In the genomic region with DNA sequence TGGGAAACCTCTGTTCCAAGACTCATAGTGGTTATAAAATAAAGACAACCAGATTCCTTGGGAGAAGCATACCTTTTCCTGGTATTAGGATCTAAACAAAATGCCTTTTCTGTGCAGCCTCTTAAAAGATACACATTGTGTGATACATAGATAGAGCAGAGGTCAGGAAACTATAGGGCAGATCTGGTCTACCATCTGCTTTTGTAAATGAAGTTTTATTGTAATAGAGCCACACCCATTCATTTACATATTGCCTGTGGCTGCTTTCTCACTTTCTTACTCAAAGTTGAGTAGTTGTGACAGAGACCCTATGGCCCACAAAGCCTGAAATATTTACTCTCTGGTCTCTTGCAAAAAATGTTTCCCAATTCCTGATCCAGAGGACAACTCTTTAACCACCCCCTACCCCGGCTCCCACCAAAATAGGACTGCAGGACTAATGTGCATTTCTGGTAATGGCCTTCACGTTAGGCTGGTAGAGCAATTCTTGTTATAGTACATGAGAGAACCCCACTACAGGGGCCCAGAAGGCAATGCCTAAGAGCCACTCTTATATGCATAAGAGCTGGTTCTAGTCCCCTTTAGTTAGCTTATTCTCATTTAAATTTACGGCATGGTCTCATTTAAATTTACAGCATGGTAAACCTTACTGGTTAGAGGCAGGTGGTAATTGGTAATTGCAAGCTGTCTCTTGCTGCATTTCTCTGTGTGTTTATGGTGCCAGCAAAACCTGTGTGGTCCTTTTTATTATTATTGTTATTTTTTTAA, we compare ENCODE assay signal across 17 cellular contexts.
A peak's percentile ranks its signal among the peaks of the same experiment; 100 is the strongest.
DNase-seq lines count a peak whose midpoint lies in the region; ATAC-seq, FAIRE-seq and TF ChIP-seq lines count a peak whose summit lies in the region.
"Had no signal": no experiment of that assay in that cellular context is flagged by ENCODE, and none has a peak within 500 bp of the region (broad histone marks: within the 10 kb centered on the region; RNA-seq: fewer than 3 reads in every experiment).

No MANE protein-coding gene starts in this region.

- no peak overlapping the region for H2AFZ ChIP-seq in GM23338
- no peak overlapping the region; the same call in 1 of the 2 replicates for H2AFZ ChIP-seq in K562 (ENCODE audit: low read depth, low read length)

- peaks cover 30% of the 10 kb centered on the region for H3K4me1 Mint-ChIP-seq in GM23338
- no peaks in the 10 kb centered on the region for H3K4me1 Mint-ChIP-seq in stimulated activated effector memory CD8-positive, alpha-beta T cell treated with anti-CD3 and anti-CD28 coated beads, Interleukin-12 subunit alpha, Interleukin-12 subunit beta, amount 100 ng/mL, for 72 hours
- H3K4me1 Mint-ChIP-seq in T-helper 2 cell treated with Interferon-gamma antibody and Interleukin-4, amounts not matched to agents 5 μg/mL and 100 μg/mL, for 36 hours (ENCODE audit: low read depth), result peaks cover 6% of the 10 kb centered on the region
- H3K4me1 Mint-ChIP-seq: T-cell had no signal

- TF ChIP-seq EP300 in K562 (IDR thresholded peaks at IDR 0.05; ENCODE audit: low read length), result no peak

- H3K4me2 ChIP-seq in GM23338 (peak overlapping the region; percentile 68), K562 (ENCODE audit: insufficient read depth, low read length) (peak overlapping the region; percentile 27)

- intact Hi-C loops in K562 (cut with micrococcal nuclease), result no loop called here

- H3K9me3 Mint-ChIP-seq in GM23338, result no peaks in the 10 kb centered on the region
- no peaks in the 10 kb centered on the region for H3K9me3 Mint-ChIP-seq in stimulated activated effector memory CD8-positive, alpha-beta T cell treated with anti-CD3 and anti-CD28 coated beads, Interleukin-12 subunit alpha, Interleukin-12 subunit beta, amount 100 ng/mL, for 72 hours
- no peaks in the 10 kb centered on the region for H3K9me3 Mint-ChIP-seq in T-helper 2 cell treated with Interferon-gamma antibody and Interleukin-4, amounts not matched to agents 5 μg/mL and 100 μg/mL, for 36 hours
- H3K9me3 Mint-ChIP-seq: CD14-positive monocyte, T-cell had no signal

- H3K9me3 ChIP-seq in K562 (replicated peaks; ENCODE audit: control insufficient read depth, insufficient read depth, low read depth, low read length) (no peaks in the 10 kb centered on the region), iPS-20b (ENCODE audit: insufficient read depth, low read depth, low read length) (no peaks in the 10 kb centered on the region)
- H3K9me3 ChIP-seq: Caco-2 had no signal

- CTCF ChIA-PET in K562 (lab: Yijun Ruan, JAX; ENCODE audit: low intra/inter-chr PET ratio), result interaction anchor here (0.6 kb wide), 1 partner anchor 82 kb away, joined by 4 read pairs; no protein-coding TSS in a partner anchor

- 76% methylated on average over 3 of the region's 3 CpGs for WGBS in K562 (ENCODE audit: insufficient coverage, low coverage, missing lambda C conversion rate)

- H3K9me1 ChIP-seq in K562 (ENCODE audit: control insufficient read depth, insufficient read depth, low read length), result no peaks in the 10 kb centered on the region

- H3K4me1 ChIP-seq in GM23338 (ENCODE audit: insufficient read depth), result peaks cover 33% of the 10 kb centered on the region
- H3K4me1 ChIP-seq in K562 (replicated peaks in 1 of 2; ENCODE audit: control insufficient read depth in 2 of 2, insufficient read depth in 2 of 2, low read length in 2 of 2), result peaks cover 0 to 19% of the 10 kb centered on the region in 2 experiments; a peak in 3 of 5 replicates
- peaks cover 17% of the 10 kb centered on the region for H3K4me1 ChIP-seq in iPS-20b (ENCODE audit: insufficient read depth, low read length)
- H3K4me1 ChIP-seq: Caco-2 had no signal

- in situ Hi-C loops in K562 (cut with MboI), result no loop called here

- H3K27ac ChIP-seq in GM23338 (ENCODE audit: low read depth) (peak overlapping the region; percentile 72), K562 (ENCODE audit: extremely low read depth, low read depth, low read length) (peak overlapping the region; percentile 57; the same call in 2 of the 3 replicates), iPS-20b (ENCODE audit: low read length) (no peak overlapping the region)

- H3F3A ChIP-seq in GM23338 (replicated peaks; ENCODE audit: low read depth), result peaks cover 16% of the 10 kb centered on the region

- no peak for TF ChIP-seq POLR2A in K562 (conservative IDR thresholded peaks at IDR 0.05)

- TF ChIP-seq CTCF in GM23338 (conservative IDR thresholded peaks at IDR 0.05; ENCODE audit: low read depth in 2 of 2) (no peak), K562 (IDR thresholded peaks at IDR 0.05 in 2 of 3, conservative IDR thresholded peaks at IDR 0.05 in 1 of 3; ENCODE audit: insufficient read depth in 2 of 3, low read depth in 1 of 3, low read length in 3 of 3) (no peak), GM20000 (IDR thresholded peaks at IDR 0.05; ENCODE audit: extremely low read depth, missing control alignments) (no peak)

- H3K9me2 ChIP-seq in GM23338 (ENCODE audit: insufficient read depth), result no peaks in the 10 kb centered on the region

- H3K27me3 ChIP-seq in GM23338 (ENCODE audit: insufficient read depth) (no peaks in the 10 kb centered on the region), K562 (ENCODE audit: control insufficient read depth in 2 of 2, insufficient read depth in 2 of 2, low read length in 2 of 2) (no peaks in the 10 kb centered on the region), iPS-20b (ENCODE audit: insufficient read depth, low read length) (no peaks in the 10 kb centered on the region)

- H3K79me2 ChIP-seq in GM23338 (replicated peaks; ENCODE audit: insufficient read depth), result no peaks in the 10 kb centered on the region
- no peaks in the 10 kb centered on the region for H3K79me2 ChIP-seq in K562 (ENCODE audit: control insufficient read depth, insufficient read depth, low read length)

- TF ChIP-seq RAD21 in K562 (CRISPR knock-in tag; conservative IDR thresholded peaks at IDR 0.05 in 1 of 2, IDR thresholded peaks at IDR 0.05 in 1 of 2), result no peak

- H3K9ac ChIP-seq in K562 (ENCODE audit: insufficient read depth in 1 of 2, low read depth in 2 of 2, low read length in 2 of 2) (peak overlapping the region in 1 of 2 experiments; percentile 34; a peak in 2 of 4 replicates), iPS-20b (ENCODE audit: low read depth, low read length) (no peak overlapping the region; the same call in 1 of the 2 replicates)

- DNase-seq in GM23338 (ENCODE audit: low spot score) (peak; percentile 50), OCI-M1 (lab: John Stamatoyannopoulos, UW) (peak; percentile 46), K562 (ENCODE audit: extremely low read depth in 1 of 4, low spot score in 3 of 4) (peak; percentile 20 to 41 (median 36)), GM20000 (ENCODE audit: low spot score) (no peak), COLO668 (lab: John Stamatoyannopoulos, UW; ENCODE audit: unreplicated experiment) (no peak)
- DNase-seq in stimulated activated effector memory CD8-positive, alpha-beta T cell treated with anti-CD3 and anti-CD28 coated beads, Interleukin-12 subunit alpha, Interleukin-12 subunit beta, amount 100 ng/mL, for 72 hours (ENCODE audit: low spot score in 2 of 2), result no peak
- DNase-seq in T-helper 2 cell treated with Interferon-gamma antibody and Interleukin-4, amounts not matched to agents 5 μg/mL and 100 μg/mL, for 36 hours (ENCODE audit: low spot score), result no peak
- DNase-seq: Caco-2, Kasumi-1, NCI-H1105 treated with DMSO at 0.1 percent for 48 hours, NCI-H187, NCI-H748 treated with DMSO at 0.1 percent for 48 hours, T-cell had no signal

- H3K27me3 Mint-ChIP-seq in GM23338 (ENCODE audit: insufficient read depth, low read depth, poor library complexity), result peaks cover 5% of the 10 kb centered on the region
- H3K27me3 Mint-ChIP-seq in T-helper 2 cell treated with Interferon-gamma antibody and Interleukin-4, amounts not matched to agents 5 μg/mL and 100 μg/mL, for 36 hours (ENCODE audit: low read depth), result no peaks in the 10 kb centered on the region
- H3K27me3 Mint-ChIP-seq: T-cell had no signal

- BruUV-seq in K562 (replicated peaks; lab: Mats Ljungman, UMichigan), result no TSS peak

- no peaks in the 10 kb centered on the region for H4K20me1 ChIP-seq in GM23338 (replicated peaks; ENCODE audit: insufficient read depth)
- H4K20me1 ChIP-seq in K562 (replicated peaks; ENCODE audit: control insufficient read depth, insufficient read depth, low read length), result no peaks in the 10 kb centered on the region

- ATAC-seq in GM23338 (peak; percentile 72), K562 (peak; percentile 54; the same call in 2 of the 3 replicates)
- no peak for ATAC-seq in stimulated activated effector memory CD8-positive, alpha-beta T cell treated with anti-CD3 and anti-CD28 coated beads, Interleukin-12 subunit alpha, Interleukin-12 subunit beta, amount 100 ng/mL, for 72 hours
- ATAC-seq: Panc1, Right ventricle myocardium inferior, T-cell had no signal

- peak overlapping the region; percentile 91 for H3K27ac Mint-ChIP-seq in GM23338
- no peak overlapping the region for H3K27ac Mint-ChIP-seq in stimulated activated effector memory CD8-positive, alpha-beta T cell treated with anti-CD3 and anti-CD28 coated beads, Interleukin-12 subunit alpha, Interleukin-12 subunit beta, amount 100 ng/mL, for 72 hours
- no peak overlapping the region for H3K27ac Mint-ChIP-seq in T-helper 2 cell treated with Interferon-gamma antibody and Interleukin-4, amounts not matched to agents 5 μg/mL and 100 μg/mL, for 36 hours
- H3K27ac Mint-ChIP-seq: CD14-positive monocyte, T-cell had no signal

- H3K36me3 Mint-ChIP-seq in GM23338 (ENCODE audit: low read depth), result peaks cover 3% of the 10 kb centered on the region; the same call in 1 of the 3 replicates
- H3K36me3 Mint-ChIP-seq in stimulated activated effector memory CD8-positive, alpha-beta T cell treated with anti-CD3 and anti-CD28 coated beads, Interleukin-12 subunit alpha, Interleukin-12 subunit beta, amount 100 ng/mL, for 72 hours, result peaks cover 32% of the 10 kb centered on the region
- peaks cover 2% of the 10 kb centered on the region for H3K36me3 Mint-ChIP-seq in T-helper 2 cell treated with Interferon-gamma antibody and Interleukin-4, amounts not matched to agents 5 μg/mL and 100 μg/mL, for 36 hours (ENCODE audit: low read depth)

- H3K36me3 ChIP-seq in GM23338 (ENCODE audit: insufficient read depth) (no peaks in the 10 kb centered on the region), K562 (ENCODE audit: control insufficient read depth, insufficient read depth, low read length) (peaks cover 15% of the 10 kb centered on the region; the same call in 1 of the 3 replicates), iPS-20b (ENCODE audit: insufficient read depth, low read depth, low read length) (peaks cover 11% of the 10 kb centered on the region)

- peak overlapping the region; percentile 53 for H3K4me3 Mint-ChIP-seq in GM23338
- no peak overlapping the region for H3K4me3 Mint-ChIP-seq in stimulated activated effector memory CD8-positive, alpha-beta T cell treated with anti-CD3 and anti-CD28 coated beads, Interleukin-12 subunit alpha, Interleukin-12 subunit beta, amount 100 ng/mL, for 72 hours
- no peak overlapping the region for H3K4me3 Mint-ChIP-seq in T-helper 2 cell treated with Interferon-gamma antibody and Interleukin-4, amounts not matched to agents 5 μg/mL and 100 μg/mL, for 36 hours
- H3K4me3 Mint-ChIP-seq: CD14-positive monocyte, T-cell had no signal

- peak overlapping the region; percentile 27 for H3K4me3 ChIP-seq in GM23338
- H3K4me3 ChIP-seq in K562, result no peak overlapping the region
- H3K4me3 ChIP-seq in iPS-20b (ENCODE audit: low read length), result peak overlapping the region; percentile 39; the same call in 1 of the 2 replicates

- no peak for FAIRE-seq in K562 (lab: Jason Lieb, UNC)

- POLR2A ChIA-PET in K562 (lab: Yijun Ruan, JAX), result interaction anchor here (1.2 kb wide), 1 partner anchor 9 kb away, joined by 3 read pairs; no protein-coding TSS in a partner anchor

Comparison
In these comparisons a context has a peak if more than half of its experiments do, and no peak if none do; other contexts are left out.
1. DNase-seq: peak in GM23338 (single experiment), OCI-M1 (single experiment) and K562 (4 of 4); none in GM20000 (single experiment), stimulated activated effector memory CD8-positive, alpha-beta T cell treated with anti-CD3 and anti-CD28 coated beads, Interleukin-12 subunit alpha, Interleukin-12 subunit beta, amount 100 ng/mL, for 72 hours (0 of 2), COLO668 (single experiment) and T-helper 2 cell treated with Interferon-gamma antibody and Interleukin-4, amounts not matched to agents 5 μg/mL and 100 μg/mL, for 36 hours (single experiment).